22 cellular contexts compared by ENCODE assay signal in genomic region chr7:30391806-30392205, GRCh38.
DNase-seq lines count a peak whose midpoint lies in the region; ATAC-seq, FAIRE-seq and TF ChIP-seq lines count a peak whose summit lies in the region.
"Had no signal": no experiment of that assay in that cellular context is flagged by ENCODE, and none has a peak within 500 bp of the region (broad histone marks: within the 10 kb centered on the region; RNA-seq: fewer than 3 reads in every experiment).

No MANE protein-coding gene starts in this region.

- DNase-seq in GM19239 (ENCODE audit: insufficient read length, low spot score) (no peak), PC-3 (peak; percentile 60), endodermal cell (peak; percentile 32), type B pancreatic cell (ENCODE audit: extremely low spot score, unreplicated experiment) (no peak)
- DNase-seq in CD8-positive, alpha-beta memory T cell = no peak
- DNase-seq: AML-193; CD4-positive, alpha-beta T cell; CD8-positive, alpha-beta T cell; COR-L47; DMS 273 treated with DMSO at 0.1 percent for 48 hours; DMS153; DND-41; EL; GDM1 had no signal

- H3K9me3 Mint-ChIP-seq in endodermal cell (no peaks in the 10 kb centered on the region), type B pancreatic cell (no peaks in the 10 kb centered on the region)
- no peaks in the 10 kb centered on the region for H3K9me3 Mint-ChIP-seq in CD8-positive, alpha-beta memory T cell
- H3K9me3 Mint-ChIP-seq: CD4-positive, alpha-beta T cell; CD8-positive, alpha-beta T cell had no signal

- no TSS peak for BruUV-seq in PC-3 (replicated peaks; lab: Mats Ljungman, UMichigan)

- H3K36me3 ChIP-seq in PC-3 (ENCODE audit: low read depth, low read length) (no peaks in the 10 kb centered on the region), endodermal cell (ENCODE audit: control insufficient read depth, insufficient read depth, low read length) (no peaks in the 10 kb centered on the region)
- no peaks in the 10 kb centered on the region for H3K36me3 ChIP-seq in CD8-positive, alpha-beta memory T cell (ENCODE audit: insufficient read depth, low read length)

- H3K4me2 ChIP-seq in PC-3 (ENCODE audit: low read length) = no peak overlapping the region
- H3K4me2 ChIP-seq: A549 had no signal

- intact Hi-C loops in PC-3 (cut with micrococcal nuclease) = no loop called here

- H3K9me3 ChIP-seq in PC-3 (ENCODE audit: low read length) (no peaks in the 10 kb centered on the region), endodermal cell (ENCODE audit: control insufficient read depth, low read length) (no peaks in the 10 kb centered on the region)
- no peaks in the 10 kb centered on the region for H3K9me3 ChIP-seq in CD8-positive, alpha-beta memory T cell (ENCODE audit: low read length)
- H3K9me3 ChIP-seq: A549; BLaER1 treated with 17β-estradiol and CSF1 and Interleukin-3, amounts not matched to agents 10 nM and 100 nM had no signal

- H3K4me1 Mint-ChIP-seq in endodermal cell (peaks cover 19% of the 10 kb centered on the region), type B pancreatic cell (ENCODE audit: unreplicated experiment) (no peaks in the 10 kb centered on the region)
- peaks cover 0 to 6% (median 0%) of the 10 kb centered on the region in 3 donors for H3K4me1 Mint-ChIP-seq in CD8-positive, alpha-beta memory T cell

- WGBS in endodermal cell (ENCODE audit: insufficient coverage in 1 of 2, insufficient read length in 1 of 2), 2 experiments = 75 to 96% methylated on average over 5 to 6 of the region's 6 CpGs

- H4K20me1 ChIP-seq in PC-3 (ENCODE audit: low read length) = no peaks in the 10 kb centered on the region
- H4K20me1 ChIP-seq: BLaER1 treated with 17β-estradiol and CSF1 and Interleukin-3, amounts not matched to agents 10 nM and 100 nM had no signal

- H3K36me3 Mint-ChIP-seq in endodermal cell (ENCODE audit: low read depth) (peaks cover 3% of the 10 kb centered on the region), type B pancreatic cell (peaks cover 7% of the 10 kb centered on the region)
- peaks cover 0 to 10% (median 4%) of the 10 kb centered on the region in 3 donors for H3K36me3 Mint-ChIP-seq in CD8-positive, alpha-beta memory T cell

- H2AFZ ChIP-seq in PC-3 (ENCODE audit: low read length) = no peak overlapping the region

- H3K27ac ChIP-seq in PC-3 (ENCODE audit: low read length) (no peak overlapping the region), endodermal cell (ENCODE audit: low read depth, low read length) (no peak overlapping the region)
- no peak overlapping the region for H3K27ac ChIP-seq in CD8-positive, alpha-beta memory T cell (ENCODE audit: low read depth, low read length)
- H3K27ac ChIP-seq: 22Rv1; A549; BLaER1 treated with 17β-estradiol and CSF1 and Interleukin-3, amounts not matched to agents 10 nM and 100 nM; C4-2B had no signal

- no peaks in the 10 kb centered on the region for H3K27me3 Mint-ChIP-seq in endodermal cell (ENCODE audit: insufficient read depth)
- H3K27me3 Mint-ChIP-seq in CD8-positive, alpha-beta memory T cell = no peaks in the 10 kb centered on the region
- H3K27me3 Mint-ChIP-seq in type B pancreatic cell = no peaks in the 10 kb centered on the region
- H3K27me3 Mint-ChIP-seq: B cell; CD4-positive, alpha-beta T cell had no signal

- no peak overlapping the region for H3K9ac ChIP-seq in PC-3 (ENCODE audit: low read length)
- H3K9ac ChIP-seq in endodermal cell (ENCODE audit: extremely low read depth, low read length, poor library complexity, severe bottlenecking) = no peak overlapping the region
- H3K9ac ChIP-seq: BLaER1 treated with 17β-estradiol and CSF1 and Interleukin-3, amounts not matched to agents 10 nM and 100 nM had no signal

- no peaks in the 10 kb centered on the region for H3K9me2 ChIP-seq in PC-3 (replicated peaks; ENCODE audit: low read length)

- H3F3A ChIP-seq in PC-3 (ENCODE audit: low read length, unreplicated experiment) = no peaks in the 10 kb centered on the region

- ATAC-seq in PC-3 = no peak
- ATAC-seq: A549; CD8-positive, alpha-beta T cell; GM12878 had no signal

- H3K4me1 ChIP-seq in PC-3 (ENCODE audit: insufficient read depth, low read length) (peaks cover 11% of the 10 kb centered on the region; the same call in 1 of the 2 replicates), endodermal cell (ENCODE audit: control insufficient read depth, insufficient read depth, low read length) (no peaks in the 10 kb centered on the region)
- H3K4me1 ChIP-seq in CD8-positive, alpha-beta memory T cell (ENCODE audit: insufficient read depth, low read length) = no peaks in the 10 kb centered on the region
- H3K4me1 ChIP-seq: A549 had no signal

- peak; percentile 40 for FAIRE-seq in GM19239 (lab: Jason Lieb, UNC)
- FAIRE-seq: A549, GM12878, GM12892, GM18507 had no signal

- H3K4me3 Mint-ChIP-seq in endodermal cell = no peak overlapping the region
- H3K4me3 Mint-ChIP-seq in CD8-positive, alpha-beta memory T cell = no peak overlapping the region
- H3K4me3 Mint-ChIP-seq in type B pancreatic cell = no peak overlapping the region
- H3K4me3 Mint-ChIP-seq: B cell; CD4-positive, alpha-beta T cell; CD8-positive, alpha-beta T cell had no signal

- no peak overlapping the region for H3K27ac Mint-ChIP-seq in endodermal cell
- no peak overlapping the region for H3K27ac Mint-ChIP-seq in CD8-positive, alpha-beta memory T cell
- no peak overlapping the region for H3K27ac Mint-ChIP-seq in type B pancreatic cell
- H3K27ac Mint-ChIP-seq: B cell; CD4-positive, alpha-beta T cell; CD8-positive, alpha-beta T cell had no signal

- no peak overlapping the region for H3K4me3 ChIP-seq in PC-3 (ENCODE audit: low read length)
- H3K4me3 ChIP-seq in endodermal cell (ENCODE audit: low read length) = no peak overlapping the region
- no peak overlapping the region for H3K4me3 ChIP-seq in CD8-positive, alpha-beta memory T cell (ENCODE audit: low read length)
- H3K4me3 ChIP-seq: A549; BLaER1 treated with 17β-estradiol and CSF1 and Interleukin-3, amounts not matched to agents 10 nM and 100 nM; GM12878 had no signal

- no peaks in the 10 kb centered on the region for H3K27me3 ChIP-seq in PC-3 (ENCODE audit: low read length)
- H3K27me3 ChIP-seq in endodermal cell (ENCODE audit: control insufficient read depth, insufficient read depth, low read length, poor library complexity, severe bottlenecking) = no peaks in the 10 kb centered on the region
- no peaks in the 10 kb centered on the region for H3K27me3 ChIP-seq in CD8-positive, alpha-beta memory T cell (ENCODE audit: insufficient read depth, low read length, poor library complexity, severe bottlenecking)
- H3K27me3 ChIP-seq: BLaER1 treated with 17β-estradiol and CSF1 and Interleukin-3, amounts not matched to agents 10 nM and 100 nM had no signal

- CTCF ChIA-PET in PC-3 (lab: Charles Lee) = no interaction called here
- CTCF ChIA-PET in CD8-positive, alpha-beta memory T cell (lab: Charles Lee) = no interaction called here

- H3K79me2 ChIP-seq in PC-3 (ENCODE audit: low read length) = no peaks in the 10 kb centered on the region

- POLR2A ChIA-PET in PC-3 (lab: Charles Lee; ENCODE audit: unreplicated experiment) = no interaction called here
- POLR2A ChIA-PET in CD8-positive, alpha-beta memory T cell (lab: Charles Lee) = no interaction called here

- no peak for TF ChIP-seq CTCF in PC-3 (conservative IDR thresholded peaks at IDR 0.05; ENCODE audit: low read depth, low read length)
- no peak for TF ChIP-seq CTCF in endodermal cell (conservative IDR thresholded peaks at IDR 0.05)
- TF ChIP-seq CTCF in type B pancreatic cell (conservative IDR thresholded peaks at IDR 0.05) = no peak

Comparison
In these comparisons a context has a peak if more than half of its experiments do, and no peak if none do; other contexts are left out.
1. DNase-seq: peak in PC-3 (single experiment) and endodermal cell (single experiment); none in GM19239 (single experiment), CD8-positive, alpha-beta memory T cell (0 of 5) and type B pancreatic cell (single experiment).